ENCODE assay signal across 17 cellular contexts in the genomic region with DNA sequence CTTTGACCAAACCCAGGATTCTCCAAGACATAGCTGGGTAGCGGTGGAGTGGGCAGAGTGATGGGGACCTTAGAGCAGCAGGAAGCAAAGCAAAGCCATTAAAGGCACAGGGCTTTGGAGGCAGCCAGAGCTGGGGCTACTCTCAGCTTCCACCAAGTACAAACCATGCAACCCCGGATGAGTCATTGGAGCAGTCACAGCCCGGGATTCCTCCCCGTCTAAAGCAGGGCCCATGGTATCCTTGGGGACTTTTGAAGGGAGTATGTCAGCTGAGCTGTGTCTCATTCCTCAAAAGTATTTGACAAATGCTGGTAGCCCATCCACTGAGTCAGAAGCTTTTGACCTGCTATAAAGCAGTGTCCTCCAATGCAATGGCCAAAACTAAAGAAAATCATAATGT. TPM values are rescaled to one million over a fixed set of nuclear protein-coding genes. Genes with fewer than 3 reads are reported as not detected.
DNase-seq lines count a peak whose midpoint lies in the region; ATAC-seq, FAIRE-seq and TF ChIP-seq lines count a peak whose summit lies in the region.
"Had no signal": no experiment of that assay in that cellular context is flagged by ENCODE, and none has a peak within 500 bp of the region (broad histone marks: within the 10 kb centered on the region; RNA-seq: fewer than 3 reads in every experiment).

No MANE protein-coding gene starts in this region.

- CTCF ChIA-PET in HepG2 (lab: Yijun Ruan, JAX; ENCODE audit: low intra/inter-chr PET ratio, low total read pairs), result no interaction called here
- CTCF ChIA-PET in activated CD4-positive, alpha-beta T cell treated with anti-CD3 and anti-CD28 coated beads, Interleukin-2, amount 10 ng/mL, durations not matched to agents 7 days and 5 days (lab: Charles Lee), result interaction anchor here (0.6 to 1.2 kb wide), 2 partner anchors 10 to 17 kb away, joined by 3 read pairs; no protein-coding TSS in a partner anchor

- TF ChIP-seq CTCF in HepG2 (CRISPR knock-in tag; IDR thresholded peaks at IDR 0.05) (no peak), right lobe of liver (IDR thresholded peaks at IDR 0.05) (no peak), astrocyte (IDR thresholded peaks at IDR 0.05; ENCODE audit: insufficient read depth, low read depth, low read length) (no peak), keratinocyte (optimal IDR thresholded peaks at IDR 0.05 in 1 of 3, IDR thresholded peaks at IDR 0.05 in 1 of 3, conservative IDR thresholded peaks at IDR 0.05 in 1 of 3; ENCODE audit: extremely low read depth in 1 of 3, insufficient read depth in 2 of 3, low read length in 3 of 3) (no peak)

- intact Hi-C loops in HepG2 (cut with micrococcal nuclease; ENCODE audit: unreplicated experiment) (no loop called here), right lobe of liver (cut with DNase I) (no loop called here)

- TF ChIP-seq POLR2A in HepG2 (IDR thresholded peaks at IDR 0.05; ENCODE audit: insufficient read depth in 1 of 2, low read depth in 2 of 2, low read length in 2 of 2) (no peak), right lobe of liver (IDR thresholded peaks at IDR 0.05) (no peak)

- H4K20me1 ChIP-seq in HepG2 (ENCODE audit: insufficient read depth, low read length) (no peaks in the 10 kb centered on the region), astrocyte (ENCODE audit: insufficient read depth, low read length) (peaks cover 8% of the 10 kb centered on the region), keratinocyte (ENCODE audit: control insufficient read depth, extremely low read depth, insufficient read depth, low read length) (no peaks in the 10 kb centered on the region)

- no peak overlapping the region for H3K4me3 ChIP-seq in HepG2 (replicated peaks in 1 of 3; ENCODE audit: insufficient read depth in 1 of 3, low read depth in 2 of 3, low read length in 3 of 3)
- no peak overlapping the region for H3K4me3 ChIP-seq in right lobe of liver
- no peak overlapping the region for H3K4me3 ChIP-seq in astrocyte (ENCODE audit: insufficient read depth, low read depth, low read length)
- no peak overlapping the region for H3K4me3 ChIP-seq in keratinocyte (ENCODE audit: control insufficient read depth in 2 of 3, extremely low read depth in 1 of 3, insufficient read depth in 2 of 3, low read depth in 1 of 3, low read length in 3 of 3)
- H3K4me3 ChIP-seq: colonic mucosa had no signal

- H3K9ac ChIP-seq in HepG2 (ENCODE audit: insufficient read depth, low read depth, low read length), result no peak overlapping the region
- H3K9ac ChIP-seq in astrocyte (ENCODE audit: low read length), result no peak overlapping the region
- H3K9ac ChIP-seq in keratinocyte (ENCODE audit: control insufficient read depth, extremely low read depth, insufficient read depth, low read length), result no peak overlapping the region

- H3K4me1 ChIP-seq in HepG2 (ENCODE audit: insufficient read depth, low read length), result peaks cover 14% of the 10 kb centered on the region
- H3K4me1 ChIP-seq in right lobe of liver, result no peaks in the 10 kb centered on the region
- H3K4me1 ChIP-seq in astrocyte (ENCODE audit: insufficient read depth, low read length), result peaks cover 10% of the 10 kb centered on the region
- H3K4me1 ChIP-seq in keratinocyte (ENCODE audit: control insufficient read depth, extremely low read depth, insufficient read depth, low read length), result no peaks in the 10 kb centered on the region
- H3K4me1 ChIP-seq: colonic mucosa had no signal

- H3K9me3 ChIP-seq in HepG2 (ENCODE audit: low read length) (no peaks in the 10 kb centered on the region), right lobe of liver (no peaks in the 10 kb centered on the region), astrocyte (ENCODE audit: insufficient read depth, low read depth, low read length) (no peaks in the 10 kb centered on the region), keratinocyte (ENCODE audit: control insufficient read depth, low read depth, low read length) (no peaks in the 10 kb centered on the region)
- H3K9me3 ChIP-seq: colonic mucosa had no signal

- TF ChIP-seq RAD21 in HepG2 (CRISPR knock-in tag; IDR thresholded peaks at IDR 0.05), result no peak

- no TSS peak for BruUV-seq in HepG2 (replicated peaks; lab: Mats Ljungman, UMichigan)

- WGBS in HepG2 (ENCODE audit: low lambda C conversion rate), result no CpG with 5 or more reads among the region's 4 CpGs
- WGBS in right lobe of liver (ENCODE audit: insufficient coverage, low coverage, low lambda C conversion rate, missing lambda C conversion rate), result 60% methylated on average over 3 of the region's 4 CpGs

- peaks cover 24% of the 10 kb centered on the region for H3K36me3 Mint-ChIP-seq in astrocyte (ENCODE audit: low read depth, unreplicated experiment)
- H3K36me3 Mint-ChIP-seq in activated CD4-positive, alpha-beta T cell treated with anti-CD3 and anti-CD28 coated beads, Interleukin-2, amount 10 ng/mL, durations not matched to agents 7 days and 5 days (ENCODE audit: low read depth), result peaks cover 6% of the 10 kb centered on the region

- no peak overlapping the region for H3K4me3 Mint-ChIP-seq in astrocyte (ENCODE audit: unreplicated experiment)
- no peak overlapping the region for H3K4me3 Mint-ChIP-seq in activated CD4-positive, alpha-beta T cell treated with anti-CD3 and anti-CD28 coated beads, Interleukin-2, amount 10 ng/mL, durations not matched to agents 7 days and 5 days
- H3K4me3 Mint-ChIP-seq: mesothelial cell of epicardium had no signal

- no peaks in the 10 kb centered on the region for H3K9me3 Mint-ChIP-seq in astrocyte (ENCODE audit: unreplicated experiment)
- H3K9me3 Mint-ChIP-seq in activated CD4-positive, alpha-beta T cell treated with anti-CD3 and anti-CD28 coated beads, Interleukin-2, amount 10 ng/mL, durations not matched to agents 7 days and 5 days, result no peaks in the 10 kb centered on the region
- H3K9me3 Mint-ChIP-seq: mesothelial cell of epicardium had no signal

- H3K79me2 ChIP-seq in HepG2 (ENCODE audit: insufficient read depth, low read length) (no peaks in the 10 kb centered on the region), astrocyte (ENCODE audit: insufficient read depth, low read length) (no peaks in the 10 kb centered on the region), keratinocyte (ENCODE audit: control insufficient read depth, insufficient read depth, low read length) (no peaks in the 10 kb centered on the region)

- dilution Hi-C loops in keratinocyte (cut with MboI; ENCODE audit: extremely low pct_ligation_motif_present, low sequenced_read_pairs), result no loop called here

- POLR2A ChIA-PET in HepG2 (lab: Yijun Ruan, JAX), result no interaction called here
- POLR2A ChIA-PET in activated CD4-positive, alpha-beta T cell treated with anti-CD3 and anti-CD28 coated beads, Interleukin-2, amount 10 ng/mL, durations not matched to agents 7 days and 5 days (lab: Charles Lee), result no interaction called here

- H3K9me1 ChIP-seq in keratinocyte (ENCODE audit: control insufficient read depth, extremely low read depth, insufficient read depth, low read length), result no peaks in the 10 kb centered on the region

- H3K4me1 Mint-ChIP-seq in astrocyte (ENCODE audit: low read depth, unreplicated experiment), result peaks cover 20% of the 10 kb centered on the region
- H3K4me1 Mint-ChIP-seq in activated CD4-positive, alpha-beta T cell treated with anti-CD3 and anti-CD28 coated beads, Interleukin-2, amount 10 ng/mL, durations not matched to agents 7 days and 5 days, result no peaks in the 10 kb centered on the region

- H3K27ac Mint-ChIP-seq in astrocyte (ENCODE audit: unreplicated experiment), result peak overlapping the region; percentile 88
- H3K27ac Mint-ChIP-seq in activated CD4-positive, alpha-beta T cell treated with anti-CD3 and anti-CD28 coated beads, Interleukin-2, amount 10 ng/mL, durations not matched to agents 7 days and 5 days, result no peak overlapping the region

- H3K27ac ChIP-seq in HepG2 (ENCODE audit: extremely low read length, insufficient read depth, low read length) (no peak overlapping the region), right lobe of liver (no peak overlapping the region), astrocyte (ENCODE audit: low read depth, low read length) (peak overlapping the region; percentile 20), keratinocyte (ENCODE audit: control insufficient read depth, insufficient read depth, low read length) (no peak overlapping the region)
- H3K27ac ChIP-seq: colonic mucosa had no signal

- no peaks in the 10 kb centered on the region for H3K27me3 Mint-ChIP-seq in astrocyte (ENCODE audit: low read depth, unreplicated experiment)
- no peaks in the 10 kb centered on the region for H3K27me3 Mint-ChIP-seq in activated CD4-positive, alpha-beta T cell treated with anti-CD3 and anti-CD28 coated beads, Interleukin-2, amount 10 ng/mL, durations not matched to agents 7 days and 5 days

- no peaks in the 10 kb centered on the region for H3K27me3 ChIP-seq in HepG2 (ENCODE audit: control insufficient read depth in 1 of 2, insufficient read depth in 2 of 2, low read length in 2 of 2)
- no peaks in the 10 kb centered on the region for H3K27me3 ChIP-seq in right lobe of liver
- no peaks in the 10 kb centered on the region for H3K27me3 ChIP-seq in astrocyte (ENCODE audit: insufficient read depth, low read length)
- no peaks in the 10 kb centered on the region for H3K27me3 ChIP-seq in keratinocyte (ENCODE audit: control insufficient read depth, extremely low read depth, insufficient read depth, low read length)
- H3K27me3 ChIP-seq: colonic mucosa had no signal

- 0 out of 5 replicates have a peak, but pooled peaks cover 0 to 6% of the 10 kb centered on the region in 2 experiments for H3K36me3 ChIP-seq in HepG2 (replicated peaks in 1 of 2; ENCODE audit: control insufficient read depth in 1 of 2, insufficient read depth in 2 of 2, low read length in 2 of 2)
- H3K36me3 ChIP-seq in right lobe of liver, result no peaks in the 10 kb centered on the region
- no peaks in the 10 kb centered on the region for H3K36me3 ChIP-seq in astrocyte (ENCODE audit: insufficient read depth, low read length)
- H3K36me3 ChIP-seq in keratinocyte (ENCODE audit: control insufficient read depth in 2 of 2, extremely low read depth in 1 of 2, insufficient read depth in 2 of 2, low read length in 2 of 2), result peaks cover 0 to 6% of the 10 kb centered on the region in 2 experiments
- H3K36me3 ChIP-seq: colonic mucosa had no signal

- peak; percentile 22; the same call in 1 of the 3 replicates for ATAC-seq in HepG2
- no peak for ATAC-seq in right lobe of liver
- ATAC-seq in HG03354 (IDR thresholded peaks at IDR 0.05; ENCODE audit: poor library complexity, severe bottlenecking, unreplicated experiment), result no peak

- FAIRE-seq in HepG2 (lab: Jason Lieb, UNC) (no peak), astrocyte (lab: Jason Lieb, UNC) (peak; percentile 88), keratinocyte (lab: Jason Lieb, UNC) (peak; percentile 29)
- FAIRE-seq: GM18507 had no signal

- no peak overlapping the region for H3K4me2 ChIP-seq in HepG2 (ENCODE audit: low read depth, low read length)
- H3K4me2 ChIP-seq in astrocyte (ENCODE audit: low read length), result peak overlapping the region; percentile 43
- H3K4me2 ChIP-seq in keratinocyte (ENCODE audit: control insufficient read depth, extremely low read depth, insufficient read depth, low read depth, low read length), result no peak overlapping the region

- H2AFZ ChIP-seq in HepG2 (ENCODE audit: low read length) (no peak overlapping the region), astrocyte (ENCODE audit: low read depth, low read length) (no peak overlapping the region), keratinocyte (ENCODE audit: control insufficient read depth, low read length) (no peak overlapping the region)

- in situ Hi-C loops in HepG2 (cut with HindIII; ENCODE audit: extremely low pct_ligation_motif_present, low pct_unique_long_range_greater_than_20kb), result no loop called here

- DNase-seq in HepG2 (ENCODE audit: low spot score) (no peak), right lobe of liver (no peak), astrocyte (ENCODE audit: low read depth) (peak; percentile 65), keratinocyte (ENCODE audit: low read depth, low spot score) (no peak), DMS53 (lab: John Stamatoyannopoulos, UW) (no peak), NCI-H128 (lab: John Stamatoyannopoulos, UW; ENCODE audit: unreplicated experiment) (no peak)
- no peak for DNase-seq in activated CD4-positive, alpha-beta T cell treated with anti-CD3 and anti-CD28 coated beads, Interleukin-2, amount 10 ng/mL, durations not matched to agents 7 days and 5 days
- DNase-seq: activated CD4-positive, alpha-beta T cell treated with anti-CD3 and anti-CD28 coated beads, Interleukin-2, amount 50 U/mL, for 4 hours; activated gamma-delta T cell treated with Interleukin-2 at 50 U/mL for 16 hours; colonic mucosa; DND-41; glutamatergic neuron; NCI-H1092; NCI-H82 had no signal

- no peak for TF ChIP-seq EP300 in HepG2 (IDR thresholded peaks at IDR 0.05; ENCODE audit: low read depth in 2 of 2, low read length in 2 of 2)
- no peak for TF ChIP-seq EP300 in HepG2 (CRISPR knock-in tag; IDR thresholded peaks at IDR 0.05; ENCODE audit: borderline replicate concordance)

RNA-seq across cellular contexts. Expression of gene IFI27, which starts 9.7 kb away (rescaled TPM):
- total RNA-seq in HepG2 (2016; rRNA removed; fragmentation: Illumina TruSeq; extraction: Trizol) (1.2 and 2.0 TPM in 2 replicates), right lobe of liver (10 to 100 TPM; 10.0 to 32.5 (median 16.9) TPM), astrocyte (1,022 and 1,408 TPM in 2 replicates)
- 1.2 TPM in 1 of 2 replicates, not detected in the other for total RNA-seq in HepG2 (2016; cell fraction: cytosol; rRNA removed; fragmentation: Illumina TruSeq; extraction: Trizol; ENCODE audit: low read depth)
- total RNA-seq in HepG2 (2016; cell fraction: insoluble cytoplasmic fraction; rRNA removed; fragmentation: Illumina TruSeq; extraction: Trizol), result 1.4 and 1.6 TPM in 2 replicates
- 0.80 and 1.1 TPM in 2 replicates for total RNA-seq in HepG2 (2016; cell fraction: membrane; rRNA removed; fragmentation: Illumina TruSeq; extraction: Trizol)
- 1.3 and 2.1 TPM in 2 replicates for total RNA-seq in HepG2 (2016; cell fraction: nucleus; rRNA removed; fragmentation: Illumina TruSeq; extraction: Trizol)
- polyA plus RNA-seq in HepG2 (2011; rRNA removed) (1.7 and 2.3 TPM in 2 replicates), keratinocyte (1,132 to 3,594 TPM (median 2,783 TPM) in 3 replicates)
- polyA plus RNA-seq in HepG2 (2011; cell fraction: cytosol; rRNA removed), result 2.5 and 3.5 TPM in 2 replicates
- polyA plus RNA-seq in HepG2 (2011; cell fraction: nucleus; rRNA removed), result 2.2 and 2.7 TPM in 2 replicates
- polyA plus RNA-seq in HepG2 (2012), result 1.0 and 1.3 TPM in 2 replicates
- 0.75 and 0.84 TPM in 2 replicates for polyA plus RNA-seq in HepG2 (2016; cell fraction: cytosol; fragmentation: Illumina TruSeq; extraction: Trizol; ENCODE audit: low read depth)
- 0.77 and 0.79 TPM in 2 replicates for polyA plus RNA-seq in HepG2 (2016; cell fraction: insoluble cytoplasmic fraction; fragmentation: Illumina TruSeq; extraction: Trizol; ENCODE audit: low read depth)
- polyA plus RNA-seq in HepG2 (2016; cell fraction: membrane; fragmentation: Illumina TruSeq; extraction: Trizol; ENCODE audit: low read depth), result 0.64 and 1.1 TPM in 2 replicates
- polyA plus RNA-seq in HepG2 (2016; cell fraction: nucleus; fragmentation: Illumina TruSeq; extraction: Trizol; ENCODE audit: insufficient read depth, low read depth), result 2.4 and 2.5 TPM in 2 replicates
- polyA minus RNA-seq in HepG2 (2011; rRNA and poly(A)+ RNA removed; ENCODE audit: low replicate concordance), result 2.4 and 59.0 TPM in 2 replicates
- not detected in 2 replicates for polyA minus RNA-seq in HepG2 (2011; cell fraction: cytosol; rRNA and poly(A)+ RNA removed)
- polyA minus RNA-seq in HepG2 (2011; cell fraction: nucleus; rRNA and poly(A)+ RNA removed), result 0.39 and 1.1 TPM in 2 replicates
- polyA plus RNA-seq in keratinocyte (2011; ENCODE audit: low read depth), result 20.3 TPM
- polyA plus RNA-seq in keratinocyte (2011; cell fraction: cytosol; rRNA removed), result 1,962 and 3,733 TPM in 2 replicates
- polyA plus RNA-seq in keratinocyte (2011; cell fraction: nucleus; rRNA removed), result 1,216 and 1,507 TPM in 2 replicates
- 221 and 1,754 TPM in 2 replicates for polyA plus RNA-seq in keratinocyte (2012; ENCODE audit: low replicate concordance)
- polyA minus RNA-seq in keratinocyte, result 758 to 2,926 TPM (median 795 TPM) in 3 replicates
- 1,322 TPM for polyA minus RNA-seq in keratinocyte (2011; cell fraction: cytosol; rRNA and poly(A)+ RNA removed)
- 228 and 282 TPM in 2 replicates for polyA minus RNA-seq in keratinocyte (2011; cell fraction: nucleus; rRNA and poly(A)+ RNA removed)
- total RNA-seq in activated CD4-positive, alpha-beta T cell treated with anti-CD3 and anti-CD28 coated beads, Interleukin-2, amount 10 ng/mL, durations not matched to agents 7 days and 5 days, result 100 to 1,000 TPM; 158 to 193 TPM

RNA-seq across cellular contexts. Expression of gene IFI27L1, which starts 19.7 kb away (rescaled TPM):
- total RNA-seq in HepG2 (2016; rRNA removed; fragmentation: Illumina TruSeq; extraction: Trizol), result 19.0 and 19.3 TPM in 2 replicates
- total RNA-seq in HepG2 (2016; cell fraction: cytosol; rRNA removed; fragmentation: Illumina TruSeq; extraction: Trizol; ENCODE audit: low read depth), result 6.4 and 9.9 TPM in 2 replicates
- total RNA-seq in HepG2 (2016; cell fraction: insoluble cytoplasmic fraction; rRNA removed; fragmentation: Illumina TruSeq; extraction: Trizol), result 18.3 and 20.8 TPM in 2 replicates
- total RNA-seq in HepG2 (2016; cell fraction: membrane; rRNA removed; fragmentation: Illumina TruSeq; extraction: Trizol), result 10.0 and 10.1 TPM in 2 replicates
- 14.3 and 16.2 TPM in 2 replicates for total RNA-seq in HepG2 (2016; cell fraction: nucleus; rRNA removed; fragmentation: Illumina TruSeq; extraction: Trizol)
- 9.6 and 11.9 TPM in 2 replicates for polyA plus RNA-seq in HepG2 (2011; rRNA removed)
- polyA plus RNA-seq in HepG2 (2011; cell fraction: cytosol; rRNA removed), result 14.3 and 18.1 TPM in 2 replicates
- polyA plus RNA-seq in HepG2 (2011; cell fraction: nucleus; rRNA removed), result 13.5 TPM in 2 replicates
- polyA plus RNA-seq in HepG2 (2012), result 8.0 and 11.2 TPM in 2 replicates
- 5.6 and 7.8 TPM in 2 replicates for polyA plus RNA-seq in HepG2 (2016; cell fraction: cytosol; fragmentation: Illumina TruSeq; extraction: Trizol; ENCODE audit: low read depth)
- polyA plus RNA-seq in HepG2 (2016; cell fraction: insoluble cytoplasmic fraction; fragmentation: Illumina TruSeq; extraction: Trizol; ENCODE audit: low read depth), result 12.7 and 14.3 TPM in 2 replicates
- polyA plus RNA-seq in HepG2 (2016; cell fraction: membrane; fragmentation: Illumina TruSeq; extraction: Trizol; ENCODE audit: low read depth), result 5.7 and 8.7 TPM in 2 replicates
- polyA plus RNA-seq in HepG2 (2016; cell fraction: nucleus; fragmentation: Illumina TruSeq; extraction: Trizol; ENCODE audit: insufficient read depth, low read depth), result 26.6 and 29.4 TPM in 2 replicates
- polyA minus RNA-seq in HepG2 (2011; rRNA and poly(A)+ RNA removed; ENCODE audit: low replicate concordance), result 5.1 and 14.3 TPM in 2 replicates
- 2.7 and 3.1 TPM in 2 replicates for polyA minus RNA-seq in HepG2 (2011; cell fraction: cytosol; rRNA and poly(A)+ RNA removed)
- polyA minus RNA-seq in HepG2 (2011; cell fraction: nucleus; rRNA and poly(A)+ RNA removed), result 5.5 and 8.3 TPM in 2 replicates
- total RNA-seq in right lobe of liver, result 1 to 10 TPM; 2.6 to 8.2 (median 5.3) TPM
- total RNA-seq in astrocyte, result 28.4 and 30.8 TPM in 2 replicates
- 17.4 to 25.0 TPM (median 18.9 TPM) in 3 replicates for polyA plus RNA-seq in keratinocyte
- polyA plus RNA-seq in keratinocyte (2011; ENCODE audit: low read depth), result 5.6 TPM
- 10.0 and 19.6 TPM in 2 replicates for polyA plus RNA-seq in keratinocyte (2011; cell fraction: cytosol; rRNA removed)
- 20.2 and 23.1 TPM in 2 replicates for polyA plus RNA-seq in keratinocyte (2011; cell fraction: nucleus; rRNA removed)
- 10.5 and 19.4 TPM in 2 replicates for polyA plus RNA-seq in keratinocyte (2012; ENCODE audit: low replicate concordance)
- polyA minus RNA-seq in keratinocyte, result 5.7 to 11.1 TPM (median 5.9 TPM) in 3 replicates
- 13.8 TPM for polyA minus RNA-seq in keratinocyte (2011; cell fraction: cytosol; rRNA and poly(A)+ RNA removed)
- 2.9 and 3.9 TPM in 2 replicates for polyA minus RNA-seq in keratinocyte (2011; cell fraction: nucleus; rRNA and poly(A)+ RNA removed)
- 10 to 100 TPM; 31.6 to 42.1 TPM for total RNA-seq in activated CD4-positive, alpha-beta T cell treated with anti-CD3 and anti-CD28 coated beads, Interleukin-2, amount 10 ng/mL, durations not matched to agents 7 days and 5 days

RNA-seq across cellular contexts. Expression of gene DDX24, which starts 19.8 kb away (rescaled TPM):
- total RNA-seq in HepG2 (2016; rRNA removed; fragmentation: Illumina TruSeq; extraction: Trizol), result 149 and 215 TPM in 2 replicates
- 8.8 and 12.3 TPM in 2 replicates for total RNA-seq in HepG2 (2016; cell fraction: cytosol; rRNA removed; fragmentation: Illumina TruSeq; extraction: Trizol; ENCODE audit: low read depth)
- total RNA-seq in HepG2 (2016; cell fraction: insoluble cytoplasmic fraction; rRNA removed; fragmentation: Illumina TruSeq; extraction: Trizol), result 152 and 207 TPM in 2 replicates
- total RNA-seq in HepG2 (2016; cell fraction: membrane; rRNA removed; fragmentation: Illumina TruSeq; extraction: Trizol), result 25.6 and 27.8 TPM in 2 replicates
- 84.5 and 106 TPM in 2 replicates for total RNA-seq in HepG2 (2016; cell fraction: nucleus; rRNA removed; fragmentation: Illumina TruSeq; extraction: Trizol)
- 62.3 and 67.3 TPM in 2 replicates for polyA plus RNA-seq in HepG2 (2011; rRNA removed)
- polyA plus RNA-seq in HepG2 (2011; cell fraction: cytosol; rRNA removed), result 38.2 and 50.1 TPM in 2 replicates
- polyA plus RNA-seq in HepG2 (2011; cell fraction: nucleus; rRNA removed), result 56.2 and 66.5 TPM in 2 replicates
- 86.8 and 88.0 TPM in 2 replicates for polyA plus RNA-seq in HepG2 (2012)
- 5.2 and 6.0 TPM in 2 replicates for polyA plus RNA-seq in HepG2 (2016; cell fraction: cytosol; fragmentation: Illumina TruSeq; extraction: Trizol; ENCODE audit: low read depth)
- 160 and 163 TPM in 2 replicates for polyA plus RNA-seq in HepG2 (2016; cell fraction: insoluble cytoplasmic fraction; fragmentation: Illumina TruSeq; extraction: Trizol; ENCODE audit: low read depth)
- 12.6 and 13.0 TPM in 2 replicates for polyA plus RNA-seq in HepG2 (2016; cell fraction: membrane; fragmentation: Illumina TruSeq; extraction: Trizol; ENCODE audit: low read depth)
- 104 and 108 TPM in 2 replicates for polyA plus RNA-seq in HepG2 (2016; cell fraction: nucleus; fragmentation: Illumina TruSeq; extraction: Trizol; ENCODE audit: insufficient read depth, low read depth)
- polyA minus RNA-seq in HepG2 (2011; rRNA and poly(A)+ RNA removed; ENCODE audit: low replicate concordance), result 50.1 and 167 TPM in 2 replicates
- 37.3 and 43.9 TPM in 2 replicates for polyA minus RNA-seq in HepG2 (2011; cell fraction: cytosol; rRNA and poly(A)+ RNA removed)
- 50.2 and 79.2 TPM in 2 replicates for polyA minus RNA-seq in HepG2 (2011; cell fraction: nucleus; rRNA and poly(A)+ RNA removed)
- total RNA-seq in right lobe of liver, result 10 to 100 TPM; 47.8 to 74.0 (median 63.6) TPM
- 206 TPM in 2 replicates for total RNA-seq in astrocyte
- polyA plus RNA-seq in keratinocyte, result 171 to 179 TPM (median 172 TPM) in 3 replicates
- polyA plus RNA-seq in keratinocyte (2011; ENCODE audit: low read depth), result 251 TPM
- polyA plus RNA-seq in keratinocyte (2011; cell fraction: cytosol; rRNA removed), result 124 and 159 TPM in 2 replicates
- polyA plus RNA-seq in keratinocyte (2011; cell fraction: nucleus; rRNA removed), result 237 and 260 TPM in 2 replicates
- polyA plus RNA-seq in keratinocyte (2012; ENCODE audit: low replicate concordance), result 128 and 144 TPM in 2 replicates
- polyA minus RNA-seq in keratinocyte, result 63.3 to 137 TPM (median 126 TPM) in 3 replicates
- polyA minus RNA-seq in keratinocyte (2011; cell fraction: cytosol; rRNA and poly(A)+ RNA removed), result 56.6 TPM
- 69.4 and 106 TPM in 2 replicates for polyA minus RNA-seq in keratinocyte (2011; cell fraction: nucleus; rRNA and poly(A)+ RNA removed)
- total RNA-seq in activated CD4-positive, alpha-beta T cell treated with anti-CD3 and anti-CD28 coated beads, Interleukin-2, amount 10 ng/mL, durations not matched to agents 7 days and 5 days, result 100 to 1,000 TPM; 187 to 211 TPM

RNA-seq across cellular contexts. Expression of gene IFI27L2, which starts 28.6 kb away (rescaled TPM):
- 4.3 and 6.0 TPM in 2 replicates for total RNA-seq in HepG2 (2016; rRNA removed; fragmentation: Illumina TruSeq; extraction: Trizol)
- 2.5 and 3.2 TPM in 2 replicates for total RNA-seq in HepG2 (2016; cell fraction: cytosol; rRNA removed; fragmentation: Illumina TruSeq; extraction: Trizol; ENCODE audit: low read depth)
- 5.0 and 5.5 TPM in 2 replicates for total RNA-seq in HepG2 (2016; cell fraction: insoluble cytoplasmic fraction; rRNA removed; fragmentation: Illumina TruSeq; extraction: Trizol)
- total RNA-seq in HepG2 (2016; cell fraction: membrane; rRNA removed; fragmentation: Illumina TruSeq; extraction: Trizol), result 3.6 and 3.7 TPM in 2 replicates
- 1.6 and 1.9 TPM in 2 replicates for total RNA-seq in HepG2 (2016; cell fraction: nucleus; rRNA removed; fragmentation: Illumina TruSeq; extraction: Trizol)
- 4.8 and 6.9 TPM in 2 replicates for polyA plus RNA-seq in HepG2 (2011; rRNA removed)
- polyA plus RNA-seq in HepG2 (2011; cell fraction: cytosol; rRNA removed), result 9.7 and 10.5 TPM in 2 replicates
- 3.1 and 4.9 TPM in 2 replicates for polyA plus RNA-seq in HepG2 (2011; cell fraction: nucleus; rRNA removed)
- 2.3 and 4.8 TPM in 2 replicates for polyA plus RNA-seq in HepG2 (2012)
- 3.7 and 4.6 TPM in 2 replicates for polyA plus RNA-seq in HepG2 (2016; cell fraction: cytosol; fragmentation: Illumina TruSeq; extraction: Trizol; ENCODE audit: low read depth)
- 6.3 and 6.5 TPM in 2 replicates for polyA plus RNA-seq in HepG2 (2016; cell fraction: insoluble cytoplasmic fraction; fragmentation: Illumina TruSeq; extraction: Trizol; ENCODE audit: low read depth)
- polyA plus RNA-seq in HepG2 (2016; cell fraction: membrane; fragmentation: Illumina TruSeq; extraction: Trizol; ENCODE audit: low read depth), result 2.3 and 3.4 TPM in 2 replicates
- polyA plus RNA-seq in HepG2 (2016; cell fraction: nucleus; fragmentation: Illumina TruSeq; extraction: Trizol; ENCODE audit: insufficient read depth, low read depth), result 2.8 and 4.6 TPM in 2 replicates
- 1.5 and 6.0 TPM in 2 replicates for polyA minus RNA-seq in HepG2 (2011; rRNA and poly(A)+ RNA removed; ENCODE audit: low replicate concordance)
- not detected in 2 replicates for polyA minus RNA-seq in HepG2 (2011; cell fraction: cytosol; rRNA and poly(A)+ RNA removed)
- 1.1 TPM in 1 of 2 replicates, not detected in the other for polyA minus RNA-seq in HepG2 (2011; cell fraction: nucleus; rRNA and poly(A)+ RNA removed)
- total RNA-seq in right lobe of liver, result 1 to 10 TPM in 5 of 6 experiments, not detected in 1; 1.8 to 7.9 (median 4.1) TPM
- total RNA-seq in astrocyte, result 63.9 and 79.9 TPM in 2 replicates
- polyA plus RNA-seq in keratinocyte, result 67.5 to 179 TPM (median 82.2 TPM) in 3 replicates
- polyA plus RNA-seq in keratinocyte (2011; ENCODE audit: low read depth), result 13.2 TPM
- 69.1 and 147 TPM in 2 replicates for polyA plus RNA-seq in keratinocyte (2011; cell fraction: cytosol; rRNA removed)
- 49.5 and 57.5 TPM in 2 replicates for polyA plus RNA-seq in keratinocyte (2011; cell fraction: nucleus; rRNA removed)
- 92.1 and 193 TPM in 2 replicates for polyA plus RNA-seq in keratinocyte (2012; ENCODE audit: low replicate concordance)
- 32.7 to 59.4 TPM (median 35.4 TPM) in 3 replicates for polyA minus RNA-seq in keratinocyte
- polyA minus RNA-seq in keratinocyte (2011; cell fraction: cytosol; rRNA and poly(A)+ RNA removed), result 191 TPM
- 9.8 and 11.2 TPM in 2 replicates for polyA minus RNA-seq in keratinocyte (2011; cell fraction: nucleus; rRNA and poly(A)+ RNA removed)
- total RNA-seq in activated CD4-positive, alpha-beta T cell treated with anti-CD3 and anti-CD28 coated beads, Interleukin-2, amount 10 ng/mL, durations not matched to agents 7 days and 5 days, result 10 to 100 TPM; 76.0 to 91.3 TPM

Comparison
In these comparisons a context has a peak if more than half of its experiments do, and no peak if none do; other contexts are left out.
1. RNA of gene IFI27, which starts 9.7 kb away (total RNA-seq): 1,022 to 1,408 TPM in astrocyte and 158 to 193 TPM in activated CD4-positive, alpha-beta T cell treated with anti-CD3 and anti-CD28 coated beads, Interleukin-2, amount 10 ng/mL, durations not matched to agents 7 days and 5 days; 10.0 to 32.5 TPM in right lobe of liver and 0.80 to 2.1 TPM in HepG2; every median in the first group is over 4 times any median in the second.